ENCODE assay signal across 16 cellular contexts in the genomic region with DNA sequence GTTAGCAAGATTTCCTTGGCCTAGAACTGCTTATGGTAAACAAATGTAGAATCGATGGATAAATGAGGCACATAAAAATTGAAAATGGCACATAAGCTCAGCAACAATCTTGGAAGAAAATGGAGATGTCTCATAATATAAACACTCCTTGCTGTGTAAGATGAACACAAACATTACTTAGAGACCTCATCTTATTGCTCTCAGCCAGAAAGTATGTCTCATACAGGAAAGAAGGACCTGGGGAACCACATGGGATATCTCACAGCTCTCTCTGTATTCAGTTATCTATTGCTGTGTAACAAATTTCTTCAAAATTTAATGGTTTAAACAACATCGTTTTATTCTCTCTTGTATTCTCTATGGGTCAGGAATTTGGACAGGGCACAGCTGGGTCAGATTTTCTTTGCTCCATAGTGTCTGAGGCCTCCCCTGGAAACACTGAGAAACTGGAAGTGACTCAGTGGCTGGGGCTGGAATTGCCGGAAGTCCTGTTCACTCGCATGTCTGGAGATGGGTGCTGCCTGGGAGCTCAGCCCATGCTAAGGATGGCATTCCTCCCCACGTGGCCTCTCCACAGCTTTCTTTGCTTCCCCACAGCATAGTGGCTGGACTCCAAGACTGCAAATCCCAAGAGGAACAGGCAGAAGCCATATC.
DNase-seq lines count a peak whose midpoint lies in the region; ATAC-seq, FAIRE-seq and TF ChIP-seq lines count a peak whose summit lies in the region.
"Had no signal": no experiment of that assay in that cellular context is flagged by ENCODE, and none has a peak within 500 bp of the region (broad histone marks: within the 10 kb centered on the region; RNA-seq: fewer than 3 reads in every experiment).

No MANE protein-coding gene starts in this region.

- H3K4me3 ChIP-seq in bronchial epithelial cell (ENCODE audit: low read depth, low read length) (no peak overlapping the region), thyroid gland (replicated peaks in 1 of 3) (no peak overlapping the region)
- H3K4me3 ChIP-seq: spleen, suprapubic skin had no signal

- no peak for TF ChIP-seq POLR2A in thyroid gland (IDR thresholded peaks at IDR 0.05)

- FAIRE-seq in bronchial epithelial cell (lab: Jason Lieb, UNC) = no peak

- H3K4me3 Mint-ChIP-seq in stimulated activated effector memory CD8-positive, alpha-beta T cell treated with anti-CD3 and anti-CD28 coated beads, Interleukin-12 subunit alpha, Interleukin-12 subunit beta, amount 100 ng/mL, for 72 hours = no peak overlapping the region
- H3K4me3 Mint-ChIP-seq: activated CD8-positive, alpha-beta memory T cell treated with anti-CD3 and anti-CD28 coated beads, Interleukin-2, amount 10 ng/mL, durations not matched to agents 7 days and 5 days; mesothelial cell of epicardium had no signal

- H3K36me3 ChIP-seq in bronchial epithelial cell (ENCODE audit: control insufficient read depth, insufficient read depth, low read length) = no peaks in the 10 kb centered on the region
- no peaks in the 10 kb centered on the region for H3K36me3 ChIP-seq in thyroid gland
- H3K36me3 ChIP-seq: spleen, suprapubic skin, WERI-Rb-1 had no signal

- no peaks in the 10 kb centered on the region for H3K9me3 Mint-ChIP-seq in stimulated activated effector memory CD8-positive, alpha-beta T cell treated with anti-CD3 and anti-CD28 coated beads, Interleukin-12 subunit alpha, Interleukin-12 subunit beta, amount 100 ng/mL, for 72 hours
- H3K9me3 Mint-ChIP-seq: mesothelial cell of epicardium had no signal

- H3K4me1 ChIP-seq in thyroid gland = no peaks in the 10 kb centered on the region
- H3K4me1 ChIP-seq: foreskin keratinocyte, spleen, suprapubic skin had no signal

- TF ChIP-seq CTCF in bronchial epithelial cell (IDR thresholded peaks at IDR 0.05; ENCODE audit: insufficient read depth, low read length, severe bottlenecking) = no peak
- no peak for TF ChIP-seq CTCF in thyroid gland (IDR thresholded peaks at IDR 0.05)

- no peak overlapping the region for H3K27ac ChIP-seq in thyroid gland
- H3K27ac ChIP-seq: foreskin keratinocyte, spleen, suprapubic skin, WERI-Rb-1 had no signal

- 67 to 84% methylated on average over 5 of the region's 5 CpGs for WGBS in thyroid gland, 2 donors

- ATAC-seq in stimulated activated effector memory CD8-positive, alpha-beta T cell treated with anti-CD3 and anti-CD28 coated beads, Interleukin-12 subunit alpha, Interleukin-12 subunit beta, amount 100 ng/mL, for 72 hours = no peak
- ATAC-seq: activated CD8-positive, alpha-beta memory T cell treated with anti-CD3 and anti-CD28 coated beads, Interleukin-2, amount 10 ng/mL, durations not matched to agents 7 days and 5 days; foreskin keratinocyte had no signal

- no peaks in the 10 kb centered on the region for H3K4me1 Mint-ChIP-seq in stimulated activated effector memory CD8-positive, alpha-beta T cell treated with anti-CD3 and anti-CD28 coated beads, Interleukin-12 subunit alpha, Interleukin-12 subunit beta, amount 100 ng/mL, for 72 hours
- H3K4me1 Mint-ChIP-seq: activated CD8-positive, alpha-beta memory T cell treated with anti-CD3 and anti-CD28 coated beads, Interleukin-2, amount 10 ng/mL, durations not matched to agents 7 days and 5 days; mesothelial cell of epicardium had no signal

- intact Hi-C loops in thyroid gland (cut with DNase I) = no loop called here

- H3K9me3 ChIP-seq in thyroid gland = no peaks in the 10 kb centered on the region
- H3K9me3 ChIP-seq: spleen, suprapubic skin had no signal

- no peak overlapping the region for H3K27ac Mint-ChIP-seq in stimulated activated effector memory CD8-positive, alpha-beta T cell treated with anti-CD3 and anti-CD28 coated beads, Interleukin-12 subunit alpha, Interleukin-12 subunit beta, amount 100 ng/mL, for 72 hours
- H3K27ac Mint-ChIP-seq: activated CD8-positive, alpha-beta memory T cell treated with anti-CD3 and anti-CD28 coated beads, Interleukin-2, amount 10 ng/mL, durations not matched to agents 7 days and 5 days; mesothelial cell of epicardium had no signal

- H3K36me3 Mint-ChIP-seq in stimulated activated effector memory CD8-positive, alpha-beta T cell treated with anti-CD3 and anti-CD28 coated beads, Interleukin-12 subunit alpha, Interleukin-12 subunit beta, amount 100 ng/mL, for 72 hours = no peaks in the 10 kb centered on the region
- H3K36me3 Mint-ChIP-seq: activated CD8-positive, alpha-beta memory T cell treated with anti-CD3 and anti-CD28 coated beads, Interleukin-2, amount 10 ng/mL, durations not matched to agents 7 days and 5 days; mesothelial cell of epicardium had no signal

- DNase-seq in AG08396 (ENCODE audit: low spot score) (peak; percentile 64), LHCN-M2 (ENCODE audit: low read depth) (peak; percentile 70), bronchial epithelial cell (ENCODE audit: low read depth) (peak; percentile 60), kidney tubule cell (ENCODE audit: low spot score) (peak; percentile 55), amygdala (lab: John Stamatoyannopoulos, UW) (no peak), thyroid gland (no peak), Kasumi-1 (lab: John Stamatoyannopoulos, UW) (no peak)
- no peak for DNase-seq in stimulated activated effector memory CD8-positive, alpha-beta T cell treated with anti-CD3 and anti-CD28 coated beads, Interleukin-12 subunit alpha, Interleukin-12 subunit beta, amount 100 ng/mL, for 72 hours (ENCODE audit: low spot score in 2 of 2)
- DNase-seq: activated CD8-positive, alpha-beta memory T cell treated with anti-CD3 and anti-CD28 coated beads, Interleukin-2, amount 10 ng/mL, durations not matched to agents 7 days and 5 days; activated naive CD4-positive, alpha-beta T cell treated with anti-CD3 and anti-CD28 coated beads, Interleukin-2, amount 50 U/mL, for 16 hours; NCI-H1105; spleen; WERI-Rb-1 had no signal

- H3K27me3 ChIP-seq in bronchial epithelial cell (ENCODE audit: control insufficient read depth, insufficient read depth, low read length) = no peaks in the 10 kb centered on the region
- no peaks in the 10 kb centered on the region for H3K27me3 ChIP-seq in thyroid gland
- H3K27me3 ChIP-seq: foreskin keratinocyte, spleen, suprapubic skin had no signal

Comparison
In these comparisons a context has a peak if more than half of its experiments do, and no peak if none do; other contexts are left out.
1. DNase-seq: peak in AG08396 (single experiment), LHCN-M2 (single experiment), bronchial epithelial cell (single experiment) and kidney tubule cell (single experiment); none in amygdala (0 of 56), thyroid gland (0 of 2), Kasumi-1 (0 of 2) and stimulated activated effector memory CD8-positive, alpha-beta T cell treated with anti-CD3 and anti-CD28 coated beads, Interleukin-12 subunit alpha, Interleukin-12 subunit beta, amount 100 ng/mL, for 72 hours (0 of 2).